Comparison of ENCODE assay signal across 1 cellular context in the genomic region with DNA sequence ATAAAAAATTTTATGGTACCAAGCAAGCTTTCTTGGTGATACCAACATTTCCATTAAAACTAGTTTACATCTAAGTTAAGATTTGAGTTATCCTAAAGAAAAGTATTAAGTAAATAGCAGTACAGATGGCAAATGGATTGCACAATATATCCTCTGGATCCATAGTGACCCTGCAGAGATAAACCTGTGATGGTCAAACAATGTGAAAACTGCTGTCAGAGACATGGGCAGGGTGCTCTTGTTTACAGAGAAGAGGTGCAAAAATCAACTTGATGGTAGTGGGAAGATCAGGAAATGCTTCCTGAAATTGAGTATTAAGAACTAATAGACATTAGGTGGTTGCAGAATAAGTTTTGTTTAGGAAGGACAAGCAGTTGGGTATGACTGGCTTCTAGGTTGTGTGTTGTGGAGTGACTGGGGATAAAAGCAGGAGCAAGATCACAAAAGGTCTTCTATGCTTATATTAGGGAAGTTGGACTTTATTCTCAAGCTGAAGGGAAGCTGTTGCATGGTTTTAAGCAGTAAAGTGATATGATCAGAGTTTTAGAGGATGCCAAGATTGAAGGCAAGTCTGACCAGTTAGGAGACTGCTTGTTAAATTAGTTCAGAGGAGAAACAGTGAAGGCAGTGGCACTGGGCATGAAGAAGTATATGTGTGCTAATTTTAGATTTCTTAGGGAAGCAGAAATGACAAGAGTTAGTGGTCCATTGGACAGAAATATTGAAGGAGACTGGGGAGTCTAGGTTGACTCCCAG.
A peak's percentile ranks its signal among the peaks of the same experiment; 100 is the strongest.
TF ChIP-seq lines count a peak whose summit lies in the region.

No MANE protein-coding gene starts in this region.

TF ChIP-seq in HepG2, 621 proteins besides CTCF, POLR2A, EP300 and RAD21 (continues in another document):
- TF ChIP-seq ZNF605 (CRISPR knock-in tag; IDR thresholded peaks at IDR 0.05) (no peak), ADNP (CRISPR knock-in tag; IDR thresholded peaks at IDR 0.05) (no peak), ELF4 (CRISPR knock-in tag; IDR thresholded peaks at IDR 0.05; ENCODE audit: borderline replicate concordance) (no peak; the same call in 1 of the 2 replicates), GABPB1 (CRISPR knock-in tag; IDR thresholded peaks at IDR 0.05) (no peak; the same call in 1 of the 2 replicates), CCDC6 (CRISPR knock-in tag; IDR thresholded peaks at IDR 0.05) (0 out of 2 replicates have a peak, but pooled peaks have one; percentile 28), ZNF407 (CRISPR knock-in tag; IDR thresholded peaks at IDR 0.05; ENCODE audit: not compliant biosample characterization) (no peak), ZNF7 (CRISPR knock-in tag; IDR thresholded peaks at IDR 0.05) (no peak; the same call in 1 of the 2 replicates), PHF21A (CRISPR knock-in tag; IDR thresholded peaks at IDR 0.05) (peak; percentile 75; the same call in 1 of the 2 replicates), KAT7 (CRISPR knock-in tag; IDR thresholded peaks at IDR 0.05; ENCODE audit: borderline replicate concordance) (no peak), HOXA7 (CRISPR knock-in tag; IDR thresholded peaks at IDR 0.05) (no peak), MYNN (CRISPR knock-in tag; IDR thresholded peaks at IDR 0.05; ENCODE audit: low read depth) (no peak), NR3C1 (CRISPR knock-in tag; IDR thresholded peaks at IDR 0.05) (no peak), ZNF549 (CRISPR knock-in tag; IDR thresholded peaks at IDR 0.05) (no peak), ZNF180 (CRISPR knock-in tag; IDR thresholded peaks at IDR 0.05; ENCODE audit: borderline replicate concordance, low read depth) (no peak), HOXA5 (CRISPR knock-in tag; IDR thresholded peaks at IDR 0.05) (no peak), ZNF333 (CRISPR knock-in tag; IDR thresholded peaks at IDR 0.05; ENCODE audit: borderline replicate concordance) (no peak), ZNF75D (CRISPR knock-in tag; IDR thresholded peaks at IDR 0.05; ENCODE audit: borderline replicate concordance) (no peak), ZNF547 (CRISPR knock-in tag; IDR thresholded peaks at IDR 0.05) (no peak), ZNF263 (CRISPR knock-in tag; IDR thresholded peaks at IDR 0.05) (no peak), PLRG1 (conservative IDR thresholded peaks at IDR 0.05) (no peak), ZFP82 (CRISPR knock-in tag; IDR thresholded peaks at IDR 0.05; ENCODE audit: borderline replicate concordance) (no peak), RFXAP (CRISPR knock-in tag; IDR thresholded peaks at IDR 0.05; ENCODE audit: borderline replicate concordance) (peak; percentile 62; the same call in 1 of the 2 replicates), ZNF432 (CRISPR knock-in tag; IDR thresholded peaks at IDR 0.05; ENCODE audit: borderline replicate concordance) (no peak), KDM1A (CRISPR knock-in tag; IDR thresholded peaks at IDR 0.05) (peak; percentile 35; the same call in 1 of the 2 replicates), ZNF382 (CRISPR knock-in tag; IDR thresholded peaks at IDR 0.05; ENCODE audit: borderline replicate concordance) (no peak), GRHL1 (CRISPR knock-in tag; conservative IDR thresholded peaks at IDR 0.05) (no peak), ZNF33A (CRISPR knock-in tag; IDR thresholded peaks at IDR 0.05; ENCODE audit: borderline replicate concordance) (no peak), SALL1 (CRISPR knock-in tag; IDR thresholded peaks at IDR 0.05) (peak; percentile 74; the same call in 1 of the 2 replicates), CCAR2 (optimal IDR thresholded peaks at IDR 0.05; ENCODE audit: low read depth, low read length) (no peak), ZNF451 (CRISPR knock-in tag; IDR thresholded peaks at IDR 0.05) (no peak), RCOR2 (CRISPR knock-in tag; IDR thresholded peaks at IDR 0.05) (peak; percentile 89), MTERF4 (CRISPR knock-in tag; IDR thresholded peaks at IDR 0.05) (no peak), GTF3A (CRISPR knock-in tag; conservative IDR thresholded peaks at IDR 0.05) (no peak), YY1 (IDR thresholded peaks at IDR 0.05; ENCODE audit: insufficient read depth, insufficient replicate concordance, low read depth, low read length) (no peak), PAXIP1 (CRISPR knock-in tag; conservative IDR thresholded peaks at IDR 0.05) (peak; percentile 85), PHF8 (CRISPR knock-in tag; IDR thresholded peaks at IDR 0.05) (no peak), TEF (CRISPR knock-in tag; IDR thresholded peaks at IDR 0.05) (no peak)
- TF ChIP-seq, protein P1, sequence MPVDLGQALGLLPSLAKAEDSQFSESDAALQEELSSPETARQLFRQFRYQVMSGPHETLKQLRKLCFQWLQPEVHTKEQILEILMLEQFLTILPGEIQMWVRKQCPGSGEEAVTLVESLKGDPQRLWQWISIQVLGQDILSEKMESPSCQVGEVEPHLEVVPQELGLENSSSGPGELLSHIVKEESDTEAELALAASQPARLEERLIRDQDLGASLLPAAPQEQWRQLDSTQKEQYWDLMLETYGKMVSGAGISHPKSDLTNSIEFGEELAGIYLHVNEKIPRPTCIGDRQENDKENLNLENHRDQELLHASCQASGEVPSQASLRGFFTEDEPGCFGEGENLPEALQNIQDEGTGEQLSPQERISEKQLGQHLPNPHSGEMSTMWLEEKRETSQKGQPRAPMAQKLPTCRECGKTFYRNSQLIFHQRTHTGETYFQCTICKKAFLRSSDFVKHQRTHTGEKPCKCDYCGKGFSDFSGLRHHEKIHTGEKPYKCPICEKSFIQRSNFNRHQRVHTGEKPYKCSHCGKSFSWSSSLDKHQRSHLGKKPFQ (CRISPR knock-in tag; IDR thresholded peaks at IDR 0.05; ENCODE audit: insufficient replicate concordance): peak; percentile 24
- TF ChIP-seq, protein P2, sequence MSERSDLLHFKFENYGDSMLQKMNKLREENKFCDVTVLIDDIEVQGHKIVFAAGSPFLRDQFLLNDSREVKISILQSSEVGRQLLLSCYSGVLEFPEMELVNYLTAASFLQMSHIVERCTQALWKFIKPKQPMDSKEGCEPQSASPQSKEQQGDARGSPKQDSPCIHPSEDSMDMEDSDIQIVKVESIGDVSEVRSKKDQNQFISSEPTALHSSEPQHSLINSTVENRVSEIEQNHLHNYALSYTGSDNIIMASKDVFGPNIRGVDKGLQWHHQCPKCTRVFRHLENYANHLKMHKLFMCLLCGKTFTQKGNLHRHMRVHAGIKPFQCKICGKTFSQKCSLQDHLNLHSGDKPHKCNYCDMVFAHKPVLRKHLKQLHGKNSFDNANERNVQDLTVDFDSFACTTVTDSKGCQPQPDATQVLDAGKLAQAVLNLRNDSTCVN (CRISPR knock-in tag; IDR thresholded peaks at IDR 0.05; ENCODE audit: borderline replicate concordance): no peak
- TF ChIP-seq, protein P3, sequence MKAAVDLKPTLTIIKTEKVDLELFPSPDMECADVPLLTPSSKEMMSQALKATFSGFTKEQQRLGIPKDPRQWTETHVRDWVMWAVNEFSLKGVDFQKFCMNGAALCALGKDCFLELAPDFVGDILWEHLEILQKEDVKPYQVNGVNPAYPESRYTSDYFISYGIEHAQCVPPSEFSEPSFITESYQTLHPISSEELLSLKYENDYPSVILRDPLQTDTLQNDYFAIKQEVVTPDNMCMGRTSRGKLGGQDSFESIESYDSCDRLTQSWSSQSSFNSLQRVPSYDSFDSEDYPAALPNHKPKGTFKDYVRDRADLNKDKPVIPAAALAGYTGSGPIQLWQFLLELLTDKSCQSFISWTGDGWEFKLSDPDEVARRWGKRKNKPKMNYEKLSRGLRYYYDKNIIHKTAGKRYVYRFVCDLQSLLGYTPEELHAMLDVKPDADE (CRISPR knock-in tag; IDR thresholded peaks at IDR 0.05): no peak
